ENCODE assay signal across 9 cellular contexts in genomic region chr17:1590031-1590746, GRCh38. TPM values are rescaled to one million over a fixed set of nuclear protein-coding genes. Genes with fewer than 3 reads are reported as not detected.
A peak's percentile ranks its signal among the peaks of the same experiment; 100 is the strongest.
DNase-seq lines count a peak whose midpoint lies in the region; ATAC-seq, FAIRE-seq and TF ChIP-seq lines count a peak whose summit lies in the region.
"Had no signal": no experiment of that assay in that cellular context is flagged by ENCODE, and none has a peak within 500 bp of the region (broad histone marks: within the 10 kb centered on the region; RNA-seq: fewer than 3 reads in every experiment).

No MANE protein-coding gene starts in this region.

- H2BK12ac ChIP-seq in neuronal stem cell (ENCODE audit: low read length): no peak overlapping the region

- H3K4me3 Mint-ChIP-seq in endodermal cell: no peak overlapping the region
- no peak overlapping the region for H3K4me3 Mint-ChIP-seq in activated CD8-positive, alpha-beta memory T cell treated with anti-CD3 and anti-CD28 coated beads, Interleukin-2, amount 10 ng/mL, durations not matched to agents 7 days and 5 days
- H3K4me3 Mint-ChIP-seq in activated T-helper 1 cell treated with anti-CD3 and anti-CD28 coated beads, Interleukin-12 subunit alpha, Interleukin-12 subunit beta, Interleukin-2, Interleukin-4 antibody, amounts not matched to agents 30 ng/mL and 10 ng/mL and 1 ng/mL, durations not matched to agents 14 hours and 24 hours and 36 hours: no peak overlapping the region

- H3K9ac ChIP-seq in endodermal cell (ENCODE audit: extremely low read depth, low read length, poor library complexity, severe bottlenecking) (no peak overlapping the region), neuronal stem cell (ENCODE audit: low read depth, low read length, poor library complexity) (no peak overlapping the region)

- no peak overlapping the region for H4K91ac ChIP-seq in neuronal stem cell (ENCODE audit: low read depth, low read length, poor library complexity)

- H3K4ac ChIP-seq in neuronal stem cell (ENCODE audit: low read length): no peak overlapping the region

- peaks cover 89% of the 10 kb centered on the region for H3K27me3 ChIP-seq in endodermal cell (ENCODE audit: control insufficient read depth, insufficient read depth, low read length, poor library complexity, severe bottlenecking)
- no peaks in the 10 kb centered on the region for H3K27me3 ChIP-seq in neuronal stem cell (ENCODE audit: control insufficient read depth in 3 of 3, insufficient read depth in 3 of 3, low read depth in 1 of 3, low read length in 3 of 3)
- H3K27me3 ChIP-seq in effector memory CD4-positive, alpha-beta T cell (replicated peaks; ENCODE audit: control insufficient read depth, insufficient read depth, low read length, poor library complexity, severe bottlenecking): no peaks in the 10 kb centered on the region

- no peak overlapping the region for H3K4me2 ChIP-seq in neuronal stem cell (ENCODE audit: insufficient read depth, low read length, poor library complexity, severe bottlenecking)

- no peaks in the 10 kb centered on the region for H3K9me3 ChIP-seq in endodermal cell (ENCODE audit: control insufficient read depth, low read length)
- no peaks in the 10 kb centered on the region for H3K9me3 ChIP-seq in neuronal stem cell (replicated peaks in 1 of 2; ENCODE audit: control insufficient read depth in 2 of 2, insufficient read depth in 1 of 2, low read depth in 1 of 2, low read length in 2 of 2)
- H3K9me3 ChIP-seq in effector memory CD4-positive, alpha-beta T cell (ENCODE audit: control insufficient read depth, low read length): no peaks in the 10 kb centered on the region

- no peak overlapping the region for H2AFZ ChIP-seq in neuronal stem cell (ENCODE audit: low read length)

- peak overlapping the region; percentile 39 for H3K27ac Mint-ChIP-seq in endodermal cell
- H3K27ac Mint-ChIP-seq in activated CD8-positive, alpha-beta memory T cell treated with anti-CD3 and anti-CD28 coated beads, Interleukin-2, amount 10 ng/mL, durations not matched to agents 7 days and 5 days: no peak overlapping the region
- no peak overlapping the region for H3K27ac Mint-ChIP-seq in activated T-helper 1 cell treated with anti-CD3 and anti-CD28 coated beads, Interleukin-12 subunit alpha, Interleukin-12 subunit beta, Interleukin-2, Interleukin-4 antibody, amounts not matched to agents 30 ng/mL and 10 ng/mL and 1 ng/mL, durations not matched to agents 14 hours and 24 hours and 36 hours

- peak overlapping the region; percentile 55 for H3K23ac ChIP-seq in neuronal stem cell (ENCODE audit: low read depth, low read length, poor library complexity)

- H3K4me1 ChIP-seq in endodermal cell (ENCODE audit: control insufficient read depth, insufficient read depth, low read length) (peaks cover 9% of the 10 kb centered on the region), neuronal stem cell (ENCODE audit: control insufficient read depth in 2 of 2, insufficient read depth in 1 of 2, low read depth in 1 of 2, low read length in 2 of 2) (peaks cover 0 to 9% of the 10 kb centered on the region in 2 donors)
- no peaks in the 10 kb centered on the region for H3K4me1 ChIP-seq in effector memory CD4-positive, alpha-beta T cell (ENCODE audit: control insufficient read depth, insufficient read depth, low read length, poor library complexity, severe bottlenecking)

- H3K36me3 ChIP-seq in endodermal cell (ENCODE audit: control insufficient read depth, insufficient read depth, low read length): no peaks in the 10 kb centered on the region
- H3K36me3 ChIP-seq in neuronal stem cell (replicated peaks in 1 of 2; ENCODE audit: control insufficient read depth in 2 of 2, insufficient read depth in 2 of 2, low read length in 2 of 2): peaks cover 2 to 79% of the 10 kb centered on the region in 2 donors
- no peaks in the 10 kb centered on the region for H3K36me3 ChIP-seq in effector memory CD4-positive, alpha-beta T cell (ENCODE audit: control insufficient read depth, insufficient read depth, low read length)

- CTCF ChIA-PET in activated CD8-positive, alpha-beta memory T cell treated with anti-CD3 and anti-CD28 coated beads, Interleukin-2, amount 10 ng/mL, durations not matched to agents 7 days and 5 days (lab: Charles Lee): no interaction called here

- FAIRE-seq in GM12891 (lab: Jason Lieb, UNC): peak; percentile 31

- ATAC-seq in activated CD8-positive, alpha-beta memory T cell treated with anti-CD3 and anti-CD28 coated beads, Interleukin-2, amount 10 ng/mL, durations not matched to agents 7 days and 5 days: no peak
- ATAC-seq in GM18870 (IDR thresholded peaks at IDR 0.05; ENCODE audit: unreplicated experiment): no peak

- H2BK5ac ChIP-seq in neuronal stem cell (ENCODE audit: low read length): peak overlapping the region; percentile 66

- H3K18ac ChIP-seq in neuronal stem cell (ENCODE audit: low read length): no peak overlapping the region

- H4K8ac ChIP-seq in neuronal stem cell (ENCODE audit: low read depth, low read length): no peak overlapping the region

- no peak for DNase-seq in GM12891 (ENCODE audit: insufficient read length, low spot score)
- DNase-seq in NOMO-1 treated with DMSO at 0.1 percent for 48 hours (lab: John Stamatoyannopoulos, UW; ENCODE audit: unreplicated experiment): peak; percentile 29
- peak; percentile 91 for DNase-seq in endodermal cell
- no peak for DNase-seq in neuronal stem cell (ENCODE audit: low spot score)
- DNase-seq in effector memory CD4-positive, alpha-beta T cell: no peak
- no peak for DNase-seq in activated CD8-positive, alpha-beta memory T cell treated with anti-CD3 and anti-CD28 coated beads, Interleukin-2, amount 10 ng/mL, durations not matched to agents 7 days and 5 days
- DNase-seq in activated T-helper 1 cell treated with anti-CD3 and anti-CD28 coated beads, Interleukin-12 subunit alpha, Interleukin-12 subunit beta, Interleukin-2, Interleukin-4 antibody, amounts not matched to agents 30 ng/mL and 10 ng/mL and 1 ng/mL, durations not matched to agents 14 hours and 24 hours and 36 hours (ENCODE audit: low spot score): no peak

- H3K4me3 ChIP-seq in endodermal cell (ENCODE audit: low read length) (no peak overlapping the region), neuronal stem cell (ENCODE audit: low read length in 2 of 2) (no peak overlapping the region)
- no peak overlapping the region for H3K4me3 ChIP-seq in effector memory CD4-positive, alpha-beta T cell (ENCODE audit: insufficient read depth, low read depth, low read length, poor library complexity, severe bottlenecking)

- no peak for TF ChIP-seq CTCF in endodermal cell (conservative IDR thresholded peaks at IDR 0.05)

- H3K14ac ChIP-seq in neuronal stem cell (ENCODE audit: low read length): no peak overlapping the region

- no peaks in the 10 kb centered on the region for H3K79me1 ChIP-seq in neuronal stem cell (ENCODE audit: low read depth, low read length)

- H3K27ac ChIP-seq in endodermal cell (ENCODE audit: low read depth, low read length): no peak overlapping the region
- peak overlapping the region; percentile 10 for H3K27ac ChIP-seq in neuronal stem cell (replicated peaks; ENCODE audit: low read length)
- no peak overlapping the region for H3K27ac ChIP-seq in effector memory CD4-positive, alpha-beta T cell (ENCODE audit: insufficient read depth, low read length, poor library complexity, severe bottlenecking)
- H3K27ac ChIP-seq: VCaP had no signal

- no peak overlapping the region for H2AK5ac ChIP-seq in neuronal stem cell (ENCODE audit: low read depth, low read length)

- no peak overlapping the region for H2BK120ac ChIP-seq in neuronal stem cell (ENCODE audit: low read depth, low read length)

- TF ChIP-seq POLR2A in GM12891 (IDR thresholded peaks at IDR 0.05; ENCODE audit: low read depth, low read length): no peak

- H2BK15ac ChIP-seq in neuronal stem cell (ENCODE audit: low read length): no peak overlapping the region

- WGBS in endodermal cell (ENCODE audit: insufficient coverage in 1 of 2, insufficient read length in 1 of 2), 2 experiments: 66 to 77% methylated on average over 11 to 19 of the region's 19 CpGs
- no CpG with 5 or more reads among the region's 19 CpGs for WGBS in neuronal stem cell (ENCODE audit: extremely low coverage in 2 of 2, insufficient read length in 2 of 2, insufficient replicate concordance in 1 of 2), 2 donors

- no peaks in the 10 kb centered on the region for H3K9me3 Mint-ChIP-seq in endodermal cell
- H3K9me3 Mint-ChIP-seq in activated CD8-positive, alpha-beta memory T cell treated with anti-CD3 and anti-CD28 coated beads, Interleukin-2, amount 10 ng/mL, durations not matched to agents 7 days and 5 days (ENCODE audit: low read depth): no peaks in the 10 kb centered on the region
- H3K9me3 Mint-ChIP-seq in activated T-helper 1 cell treated with anti-CD3 and anti-CD28 coated beads, Interleukin-12 subunit alpha, Interleukin-12 subunit beta, Interleukin-2, Interleukin-4 antibody, amounts not matched to agents 30 ng/mL and 10 ng/mL and 1 ng/mL, durations not matched to agents 14 hours and 24 hours and 36 hours: no peaks in the 10 kb centered on the region

- intact Hi-C loops in activated T-helper 1 cell treated with anti-CD3 and anti-CD28 coated beads, Interleukin-12 subunit alpha, Interleukin-12 subunit beta, Interleukin-2, Interleukin-4 antibody, amounts not matched to agents 30 ng/mL and 10 ng/mL and 1 ng/mL, durations not matched to agents 14 hours and 24 hours and 36 hours (cut with micrococcal nuclease): no loop called here

- peaks cover 10% of the 10 kb centered on the region for H3K36me3 Mint-ChIP-seq in endodermal cell (ENCODE audit: low read depth)
- H3K36me3 Mint-ChIP-seq in activated CD8-positive, alpha-beta memory T cell treated with anti-CD3 and anti-CD28 coated beads, Interleukin-2, amount 10 ng/mL, durations not matched to agents 7 days and 5 days: no peaks in the 10 kb centered on the region
- H3K36me3 Mint-ChIP-seq in activated T-helper 1 cell treated with anti-CD3 and anti-CD28 coated beads, Interleukin-12 subunit alpha, Interleukin-12 subunit beta, Interleukin-2, Interleukin-4 antibody, amounts not matched to agents 30 ng/mL and 10 ng/mL and 1 ng/mL, durations not matched to agents 14 hours and 24 hours and 36 hours (ENCODE audit: low read depth): no peaks in the 10 kb centered on the region

- H3K4me1 Mint-ChIP-seq in endodermal cell: peaks cover 6% of the 10 kb centered on the region
- peaks cover 5% of the 10 kb centered on the region for H3K4me1 Mint-ChIP-seq in activated CD8-positive, alpha-beta memory T cell treated with anti-CD3 and anti-CD28 coated beads, Interleukin-2, amount 10 ng/mL, durations not matched to agents 7 days and 5 days
- no peaks in the 10 kb centered on the region for H3K4me1 Mint-ChIP-seq in activated T-helper 1 cell treated with anti-CD3 and anti-CD28 coated beads, Interleukin-12 subunit alpha, Interleukin-12 subunit beta, Interleukin-2, Interleukin-4 antibody, amounts not matched to agents 30 ng/mL and 10 ng/mL and 1 ng/mL, durations not matched to agents 14 hours and 24 hours and 36 hours (ENCODE audit: low read depth)

- H3K27me3 Mint-ChIP-seq in endodermal cell (ENCODE audit: insufficient read depth): peaks cover 96% of the 10 kb centered on the region
- no peaks in the 10 kb centered on the region for H3K27me3 Mint-ChIP-seq in activated CD8-positive, alpha-beta memory T cell treated with anti-CD3 and anti-CD28 coated beads, Interleukin-2, amount 10 ng/mL, durations not matched to agents 7 days and 5 days
- peaks cover 7% of the 10 kb centered on the region for H3K27me3 Mint-ChIP-seq in activated T-helper 1 cell treated with anti-CD3 and anti-CD28 coated beads, Interleukin-12 subunit alpha, Interleukin-12 subunit beta, Interleukin-2, Interleukin-4 antibody, amounts not matched to agents 30 ng/mL and 10 ng/mL and 1 ng/mL, durations not matched to agents 14 hours and 24 hours and 36 hours (ENCODE audit: insufficient read depth)

RNA-seq across cellular contexts. Expression of gene PITPNA, which starts 27.6 kb away (rescaled TPM):
- 29.8 TPM for polyA plus RNA-seq in GM12891 (2012; ENCODE audit: low read depth, missing spikeins)
- 10 to 100 TPM; 62.6 TPM for total RNA-seq in endodermal cell
- 43.6 TPM for polyA plus RNA-seq in endodermal cell (2013, experiment 1 of 2)
- polyA plus RNA-seq in endodermal cell (2013, experiment 2 of 2): 42.3 TPM
- polyA plus RNA-seq in neuronal stem cell (2013, experiment 1 of 2): 62.6 TPM
- polyA plus RNA-seq in neuronal stem cell (2013, experiment 2 of 2): 64.6 TPM
- 10 to 100 TPM; 42.1 to 69.1 TPM for total RNA-seq in activated CD8-positive, alpha-beta memory T cell treated with anti-CD3 and anti-CD28 coated beads, Interleukin-2, amount 10 ng/mL, durations not matched to agents 7 days and 5 days
- 72.7 and 74.2 TPM in 2 replicates for total RNA-seq in activated T-helper 1 cell treated with anti-CD3 and anti-CD28 coated beads, Interleukin-12 subunit alpha, Interleukin-12 subunit beta, Interleukin-2, Interleukin-4 antibody, amounts not matched to agents 30 ng/mL and 10 ng/mL and 1 ng/mL, durations not matched to agents 14 hours and 24 hours and 36 hours

RNA-seq across cellular contexts. Expression of gene SLC43A2, which starts 38.4 kb away (rescaled TPM):
- polyA plus RNA-seq in GM12891 (2012; ENCODE audit: low read depth, missing spikeins): 2.8 TPM
- 10 to 100 TPM; 14.0 to 18.6 TPM for total RNA-seq in endodermal cell
- 11.6 TPM for polyA plus RNA-seq in endodermal cell (2013, experiment 1 of 2)
- polyA plus RNA-seq in endodermal cell (2013, experiment 2 of 2): 10.1 TPM
- polyA plus RNA-seq in neuronal stem cell (2013, experiment 1 of 2): 11.3 TPM
- polyA plus RNA-seq in neuronal stem cell (2013, experiment 2 of 2): 11.0 TPM
- 1 to 10 TPM in 1 of 2 experiments, under 1 TPM in 1; 0.55 to 1.3 TPM for total RNA-seq in activated CD8-positive, alpha-beta memory T cell treated with anti-CD3 and anti-CD28 coated beads, Interleukin-2, amount 10 ng/mL, durations not matched to agents 7 days and 5 days
- total RNA-seq in activated T-helper 1 cell treated with anti-CD3 and anti-CD28 coated beads, Interleukin-12 subunit alpha, Interleukin-12 subunit beta, Interleukin-2, Interleukin-4 antibody, amounts not matched to agents 30 ng/mL and 10 ng/mL and 1 ng/mL, durations not matched to agents 14 hours and 24 hours and 36 hours: 1.7 and 2.5 TPM in 2 replicates

RNA-seq across cellular contexts. Expression of gene SCARF1, which starts 55.3 kb away (rescaled TPM):
- polyA plus RNA-seq in GM12891 (2012; ENCODE audit: low read depth, missing spikeins): 1.5 TPM
- total RNA-seq in endodermal cell: under 1 TPM; 0.75 to 0.89 TPM
- 0.96 TPM for polyA plus RNA-seq in endodermal cell (2013, experiment 1 of 2)
- 1.2 TPM for polyA plus RNA-seq in endodermal cell (2013, experiment 2 of 2)
- polyA plus RNA-seq in neuronal stem cell (2013, experiment 1 of 2): 0.67 TPM
- polyA plus RNA-seq in neuronal stem cell (2013, experiment 2 of 2): 0.69 TPM
- total RNA-seq in activated CD8-positive, alpha-beta memory T cell treated with anti-CD3 and anti-CD28 coated beads, Interleukin-2, amount 10 ng/mL, durations not matched to agents 7 days and 5 days: 1 to 10 TPM in 1 of 2 experiments, under 1 TPM in 1; 0.70 to 2.0 TPM
- 7.3 and 9.3 TPM in 2 replicates for total RNA-seq in activated T-helper 1 cell treated with anti-CD3 and anti-CD28 coated beads, Interleukin-12 subunit alpha, Interleukin-12 subunit beta, Interleukin-2, Interleukin-4 antibody, amounts not matched to agents 30 ng/mL and 10 ng/mL and 1 ng/mL, durations not matched to agents 14 hours and 24 hours and 36 hours

RNA-seq across cellular contexts. Expression of gene RILP, which starts 59.5 kb away (rescaled TPM):
- 2.0 TPM for polyA plus RNA-seq in GM12891 (2012; ENCODE audit: low read depth, missing spikeins)
- total RNA-seq in endodermal cell: 1 to 10 TPM; 1.1 to 3.1 TPM
- polyA plus RNA-seq in endodermal cell (2013, experiment 1 of 2): 3.6 TPM
- 2.6 TPM for polyA plus RNA-seq in endodermal cell (2013, experiment 2 of 2)
- 4.3 TPM for polyA plus RNA-seq in neuronal stem cell (2013, experiment 1 of 2)
- polyA plus RNA-seq in neuronal stem cell (2013, experiment 2 of 2): 4.0 TPM
- total RNA-seq in activated CD8-positive, alpha-beta memory T cell treated with anti-CD3 and anti-CD28 coated beads, Interleukin-2, amount 10 ng/mL, durations not matched to agents 7 days and 5 days: 1 to 10 TPM; 4.8 to 6.9 TPM
- 6.8 and 7.4 TPM in 2 replicates for total RNA-seq in activated T-helper 1 cell treated with anti-CD3 and anti-CD28 coated beads, Interleukin-12 subunit alpha, Interleukin-12 subunit beta, Interleukin-2, Interleukin-4 antibody, amounts not matched to agents 30 ng/mL and 10 ng/mL and 1 ng/mL, durations not matched to agents 14 hours and 24 hours and 36 hours

Comparison
In these comparisons a context has a peak if more than half of its experiments do, and no peak if none do; other contexts are left out.
1. DNase-seq: peak in NOMO-1 treated with DMSO at 0.1 percent for 48 hours (single experiment) and endodermal cell (single experiment); none in GM12891 (single experiment), neuronal stem cell (single experiment), effector memory CD4-positive, alpha-beta T cell (0 of 3), activated CD8-positive, alpha-beta memory T cell treated with anti-CD3 and anti-CD28 coated beads, Interleukin-2, amount 10 ng/mL, durations not matched to agents 7 days and 5 days (single experiment) and activated T-helper 1 cell treated with anti-CD3 and anti-CD28 coated beads, Interleukin-12 subunit alpha, Interleukin-12 subunit beta, Interleukin-2, Interleukin-4 antibody, amounts not matched to agents 30 ng/mL and 10 ng/mL and 1 ng/mL, durations not matched to agents 14 hours and 24 hours and 36 hours (single experiment).